ENCODE assay signal across 2 cellular contexts in genomic region chr7:131649879-131650278, GRCh38.
TF ChIP-seq lines count a peak whose summit lies in the region.

No MANE protein-coding gene starts in this region.

TF ChIP-seq in GM23338, 12 proteins besides CTCF, POLR2A, EP300 and RAD21:
- TF ChIP-seq, protein P1, sequence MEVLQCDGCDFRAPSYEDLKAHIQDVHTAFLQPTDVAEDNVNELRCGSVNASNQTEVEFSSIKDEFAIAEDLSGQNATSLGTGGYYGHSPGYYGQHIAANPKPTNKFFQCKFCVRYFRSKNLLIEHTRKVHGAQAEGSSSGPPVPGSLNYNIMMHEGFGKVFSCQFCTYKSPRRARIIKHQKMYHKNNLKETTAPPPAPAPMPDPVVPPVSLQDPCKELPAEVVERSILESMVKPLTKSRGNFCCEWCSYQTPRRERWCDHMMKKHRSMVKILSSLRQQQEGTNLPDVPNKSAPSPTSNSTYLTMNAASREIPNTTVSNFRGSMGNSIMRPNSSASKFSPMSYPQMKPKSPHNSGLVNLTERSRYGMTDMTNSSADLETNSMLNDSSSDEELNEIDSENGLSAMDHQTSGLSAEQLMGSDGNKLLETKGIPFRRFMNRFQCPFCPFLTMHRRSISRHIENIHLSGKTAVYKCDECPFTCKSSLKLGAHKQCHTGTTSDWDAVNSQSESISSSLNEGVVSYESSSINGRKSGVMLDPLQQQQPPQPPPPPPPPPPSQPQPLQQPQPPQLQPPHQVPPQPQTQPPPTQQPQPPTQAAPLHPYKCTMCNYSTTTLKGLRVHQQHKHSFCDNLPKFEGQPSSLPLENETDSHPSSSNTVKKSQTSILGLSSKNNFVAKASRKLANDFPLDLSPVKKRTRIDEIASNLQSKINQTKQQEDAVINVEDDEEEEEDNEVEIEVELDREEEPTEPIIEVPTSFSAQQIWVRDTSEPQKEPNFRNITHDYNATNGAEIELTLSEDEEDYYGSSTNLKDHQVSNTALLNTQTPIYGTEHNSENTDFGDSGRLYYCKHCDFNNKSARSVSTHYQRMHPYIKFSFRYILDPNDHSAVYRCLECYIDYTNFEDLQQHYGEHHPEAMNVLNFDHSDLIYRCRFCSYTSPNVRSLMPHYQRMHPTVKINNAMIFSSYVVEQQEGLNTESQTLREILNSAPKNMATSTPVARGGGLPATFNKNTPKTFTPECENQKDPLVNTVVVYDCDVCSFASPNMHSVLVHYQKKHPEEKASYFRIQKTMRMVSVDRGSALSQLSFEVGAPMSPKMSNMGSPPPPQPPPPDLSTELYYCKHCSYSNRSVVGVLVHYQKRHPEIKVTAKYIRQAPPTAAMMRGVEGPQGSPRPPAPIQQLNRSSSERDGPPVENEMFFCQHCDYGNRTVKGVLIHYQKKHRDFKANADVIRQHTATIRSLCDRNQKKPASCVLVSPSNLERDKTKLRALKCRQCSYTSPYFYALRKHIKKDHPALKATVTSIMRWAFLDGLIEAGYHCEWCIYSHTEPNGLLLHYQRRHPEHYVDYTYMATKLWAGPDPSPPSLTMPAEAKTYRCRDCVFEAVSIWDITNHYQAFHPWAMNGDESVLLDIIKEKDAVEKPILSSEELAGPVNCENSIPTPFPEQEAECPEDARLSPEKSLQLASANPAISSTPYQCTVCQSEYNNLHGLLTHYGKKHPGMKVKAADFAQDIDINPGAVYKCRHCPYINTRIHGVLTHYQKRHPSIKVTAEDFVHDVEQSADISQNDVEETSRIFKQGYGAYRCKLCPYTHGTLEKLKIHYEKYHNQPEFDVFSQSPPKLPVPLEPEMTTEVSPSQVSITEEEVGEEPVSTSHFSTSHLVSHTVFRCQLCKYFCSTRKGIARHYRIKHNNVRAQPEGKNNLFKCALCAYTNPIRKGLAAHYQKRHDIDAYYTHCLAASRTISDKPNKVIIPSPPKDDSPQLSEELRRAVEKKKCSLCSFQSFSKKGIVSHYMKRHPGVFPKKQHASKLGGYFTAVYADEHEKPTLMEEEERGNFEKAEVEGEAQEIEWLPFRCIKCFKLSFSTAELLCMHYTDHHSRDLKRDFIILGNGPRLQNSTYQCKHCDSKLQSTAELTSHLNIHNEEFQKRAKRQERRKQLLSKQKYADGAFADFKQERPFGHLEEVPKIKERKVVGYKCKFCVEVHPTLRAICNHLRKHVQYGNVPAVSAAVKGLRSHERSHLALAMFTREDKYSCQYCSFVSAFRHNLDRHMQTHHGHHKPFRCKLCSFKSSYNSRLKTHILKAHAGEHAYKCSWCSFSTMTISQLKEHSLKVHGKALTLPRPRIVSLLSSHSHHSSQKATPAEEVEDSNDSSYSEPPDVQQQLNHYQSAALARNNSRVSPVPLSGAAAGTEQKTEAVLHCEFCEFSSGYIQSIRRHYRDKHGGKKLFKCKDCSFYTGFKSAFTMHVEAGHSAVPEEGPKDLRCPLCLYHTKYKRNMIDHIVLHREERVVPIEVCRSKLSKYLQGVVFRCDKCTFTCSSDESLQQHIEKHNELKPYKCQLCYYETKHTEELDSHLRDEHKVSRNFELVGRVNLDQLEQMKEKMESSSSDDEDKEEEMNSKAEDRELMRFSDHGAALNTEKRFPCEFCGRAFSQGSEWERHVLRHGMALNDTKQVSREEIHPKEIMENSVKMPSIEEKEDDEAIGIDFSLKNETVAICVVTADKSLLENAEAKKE (CRISPR knock-in tag; IDR thresholded peaks at IDR 0.05): no peak
- no peak for TF ChIP-seq CREB1 (CRISPR knock-in tag; IDR thresholded peaks at IDR 0.05; ENCODE audit: low read depth)
- no peak for TF ChIP-seq ZNF331 (CRISPR knock-in tag; IDR thresholded peaks at IDR 0.05; ENCODE audit: low read depth)
- TF ChIP-seq, protein P2, sequence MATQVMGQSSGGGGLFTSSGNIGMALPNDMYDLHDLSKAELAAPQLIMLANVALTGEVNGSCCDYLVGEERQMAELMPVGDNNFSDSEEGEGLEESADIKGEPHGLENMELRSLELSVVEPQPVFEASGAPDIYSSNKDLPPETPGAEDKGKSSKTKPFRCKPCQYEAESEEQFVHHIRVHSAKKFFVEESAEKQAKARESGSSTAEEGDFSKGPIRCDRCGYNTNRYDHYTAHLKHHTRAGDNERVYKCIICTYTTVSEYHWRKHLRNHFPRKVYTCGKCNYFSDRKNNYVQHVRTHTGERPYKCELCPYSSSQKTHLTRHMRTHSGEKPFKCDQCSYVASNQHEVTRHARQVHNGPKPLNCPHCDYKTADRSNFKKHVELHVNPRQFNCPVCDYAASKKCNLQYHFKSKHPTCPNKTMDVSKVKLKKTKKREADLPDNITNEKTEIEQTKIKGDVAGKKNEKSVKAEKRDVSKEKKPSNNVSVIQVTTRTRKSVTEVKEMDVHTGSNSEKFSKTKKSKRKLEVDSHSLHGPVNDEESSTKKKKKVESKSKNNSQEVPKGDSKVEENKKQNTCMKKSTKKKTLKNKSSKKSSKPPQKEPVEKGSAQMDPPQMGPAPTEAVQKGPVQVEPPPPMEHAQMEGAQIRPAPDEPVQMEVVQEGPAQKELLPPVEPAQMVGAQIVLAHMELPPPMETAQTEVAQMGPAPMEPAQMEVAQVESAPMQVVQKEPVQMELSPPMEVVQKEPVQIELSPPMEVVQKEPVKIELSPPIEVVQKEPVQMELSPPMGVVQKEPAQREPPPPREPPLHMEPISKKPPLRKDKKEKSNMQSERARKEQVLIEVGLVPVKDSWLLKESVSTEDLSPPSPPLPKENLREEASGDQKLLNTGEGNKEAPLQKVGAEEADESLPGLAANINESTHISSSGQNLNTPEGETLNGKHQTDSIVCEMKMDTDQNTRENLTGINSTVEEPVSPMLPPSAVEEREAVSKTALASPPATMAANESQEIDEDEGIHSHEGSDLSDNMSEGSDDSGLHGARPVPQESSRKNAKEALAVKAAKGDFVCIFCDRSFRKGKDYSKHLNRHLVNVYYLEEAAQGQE (IDR thresholded peaks at IDR 0.05; ENCODE audit: unreplicated experiment): no peak
- no peak for TF ChIP-seq JUNB (IDR thresholded peaks at IDR 0.05; ENCODE audit: unreplicated experiment)
- no peak for TF ChIP-seq NANOG (IDR thresholded peaks at IDR 0.05; ENCODE audit: borderline replicate concordance)
- no peak for TF ChIP-seq POLR2AphosphoS5 (IDR thresholded peaks at IDR 0.05; ENCODE audit: low read depth)
- TF ChIP-seq ETS1 (IDR thresholded peaks at IDR 0.05): no peak

TF ChIP-seq in H1, 55 proteins besides CTCF, POLR2A, EP300 and RAD21:
- TF ChIP-seq SRF (IDR thresholded peaks at IDR 0.05; ENCODE audit: low read depth, low read length) (no peak), HDAC2 (IDR thresholded peaks at IDR 0.05; ENCODE audit: borderline replicate concordance in 1 of 2, low read depth in 2 of 2, low read length in 2 of 2) (no peak), ZNF274 (IDR thresholded peaks at IDR 0.05; ENCODE audit: borderline replicate concordance, extremely low read depth, low read length) (no peak), RBBP5 (IDR thresholded peaks at IDR 0.05; ENCODE audit: borderline replicate concordance, low read depth, low read length) (no peak), RNF2 (IDR thresholded peaks at IDR 0.05; ENCODE audit: borderline replicate concordance, low read depth, low read length, missing control alignments, poor library complexity, severe bottlenecking) (no peak)
- TF ChIP-seq, protein P3, sequence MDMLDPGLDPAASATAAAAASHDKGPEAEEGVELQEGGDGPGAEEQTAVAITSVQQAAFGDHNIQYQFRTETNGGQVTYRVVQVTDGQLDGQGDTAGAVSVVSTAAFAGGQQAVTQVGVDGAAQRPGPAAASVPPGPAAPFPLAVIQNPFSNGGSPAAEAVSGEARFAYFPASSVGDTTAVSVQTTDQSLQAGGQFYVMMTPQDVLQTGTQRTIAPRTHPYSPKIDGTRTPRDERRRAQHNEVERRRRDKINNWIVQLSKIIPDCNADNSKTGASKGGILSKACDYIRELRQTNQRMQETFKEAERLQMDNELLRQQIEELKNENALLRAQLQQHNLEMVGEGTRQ (IDR thresholded peaks at IDR 0.05; ENCODE audit: low read length): no peak
